1 cellular context compared by ENCODE assay signal in the genomic region with DNA sequence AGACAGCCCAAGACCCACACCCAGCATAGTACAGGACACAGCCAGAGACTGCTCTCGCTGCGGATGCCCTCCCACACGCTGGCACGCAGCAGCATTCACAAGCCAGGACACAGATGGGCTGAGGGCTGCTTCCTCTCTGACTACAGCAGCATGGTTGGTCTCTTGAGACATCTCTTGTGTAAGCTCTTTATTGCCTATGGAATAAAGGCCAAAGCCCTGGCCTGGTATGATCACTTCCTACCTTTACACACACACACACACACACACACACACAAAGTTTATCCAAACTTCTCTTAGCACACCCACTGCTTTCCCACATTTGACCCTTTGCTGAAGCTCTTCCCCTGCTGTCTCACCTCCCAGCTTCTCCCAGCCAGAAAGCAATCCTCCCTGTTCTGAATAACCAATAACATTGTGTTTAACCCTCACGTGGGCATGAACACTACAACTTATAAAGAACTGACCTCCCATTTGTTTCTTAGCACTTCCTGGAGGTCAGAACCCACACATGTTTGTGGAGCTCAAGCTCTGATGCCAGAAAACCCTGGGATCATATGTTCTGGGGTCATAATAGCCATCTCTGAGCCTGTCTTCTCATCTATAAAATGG.
TF ChIP-seq lines count a peak whose summit lies in the region.

No MANE protein-coding gene starts in this region.

TF ChIP-seq in H1, 55 proteins besides CTCF, POLR2A, EP300 and RAD21:
- no peak for TF ChIP-seq MAX (IDR thresholded peaks at IDR 0.05)
- TF ChIP-seq YY1 (IDR thresholded peaks at IDR 0.05; ENCODE audit: low read depth, low read length), result no peak
- no peak for TF ChIP-seq RNF2 (IDR thresholded peaks at IDR 0.05; ENCODE audit: borderline replicate concordance, low read depth, low read length, missing control alignments, poor library complexity, severe bottlenecking)
- TF ChIP-seq USF2 (IDR thresholded peaks at IDR 0.05; ENCODE audit: low read length), result 0 out of 2 replicates have a peak, but pooled peaks have one; percentile 7
- TF ChIP-seq CBX8 (IDR thresholded peaks at IDR 0.05; ENCODE audit: borderline replicate concordance, low read depth, low read length), result no peak
- TF ChIP-seq, protein P1, sequence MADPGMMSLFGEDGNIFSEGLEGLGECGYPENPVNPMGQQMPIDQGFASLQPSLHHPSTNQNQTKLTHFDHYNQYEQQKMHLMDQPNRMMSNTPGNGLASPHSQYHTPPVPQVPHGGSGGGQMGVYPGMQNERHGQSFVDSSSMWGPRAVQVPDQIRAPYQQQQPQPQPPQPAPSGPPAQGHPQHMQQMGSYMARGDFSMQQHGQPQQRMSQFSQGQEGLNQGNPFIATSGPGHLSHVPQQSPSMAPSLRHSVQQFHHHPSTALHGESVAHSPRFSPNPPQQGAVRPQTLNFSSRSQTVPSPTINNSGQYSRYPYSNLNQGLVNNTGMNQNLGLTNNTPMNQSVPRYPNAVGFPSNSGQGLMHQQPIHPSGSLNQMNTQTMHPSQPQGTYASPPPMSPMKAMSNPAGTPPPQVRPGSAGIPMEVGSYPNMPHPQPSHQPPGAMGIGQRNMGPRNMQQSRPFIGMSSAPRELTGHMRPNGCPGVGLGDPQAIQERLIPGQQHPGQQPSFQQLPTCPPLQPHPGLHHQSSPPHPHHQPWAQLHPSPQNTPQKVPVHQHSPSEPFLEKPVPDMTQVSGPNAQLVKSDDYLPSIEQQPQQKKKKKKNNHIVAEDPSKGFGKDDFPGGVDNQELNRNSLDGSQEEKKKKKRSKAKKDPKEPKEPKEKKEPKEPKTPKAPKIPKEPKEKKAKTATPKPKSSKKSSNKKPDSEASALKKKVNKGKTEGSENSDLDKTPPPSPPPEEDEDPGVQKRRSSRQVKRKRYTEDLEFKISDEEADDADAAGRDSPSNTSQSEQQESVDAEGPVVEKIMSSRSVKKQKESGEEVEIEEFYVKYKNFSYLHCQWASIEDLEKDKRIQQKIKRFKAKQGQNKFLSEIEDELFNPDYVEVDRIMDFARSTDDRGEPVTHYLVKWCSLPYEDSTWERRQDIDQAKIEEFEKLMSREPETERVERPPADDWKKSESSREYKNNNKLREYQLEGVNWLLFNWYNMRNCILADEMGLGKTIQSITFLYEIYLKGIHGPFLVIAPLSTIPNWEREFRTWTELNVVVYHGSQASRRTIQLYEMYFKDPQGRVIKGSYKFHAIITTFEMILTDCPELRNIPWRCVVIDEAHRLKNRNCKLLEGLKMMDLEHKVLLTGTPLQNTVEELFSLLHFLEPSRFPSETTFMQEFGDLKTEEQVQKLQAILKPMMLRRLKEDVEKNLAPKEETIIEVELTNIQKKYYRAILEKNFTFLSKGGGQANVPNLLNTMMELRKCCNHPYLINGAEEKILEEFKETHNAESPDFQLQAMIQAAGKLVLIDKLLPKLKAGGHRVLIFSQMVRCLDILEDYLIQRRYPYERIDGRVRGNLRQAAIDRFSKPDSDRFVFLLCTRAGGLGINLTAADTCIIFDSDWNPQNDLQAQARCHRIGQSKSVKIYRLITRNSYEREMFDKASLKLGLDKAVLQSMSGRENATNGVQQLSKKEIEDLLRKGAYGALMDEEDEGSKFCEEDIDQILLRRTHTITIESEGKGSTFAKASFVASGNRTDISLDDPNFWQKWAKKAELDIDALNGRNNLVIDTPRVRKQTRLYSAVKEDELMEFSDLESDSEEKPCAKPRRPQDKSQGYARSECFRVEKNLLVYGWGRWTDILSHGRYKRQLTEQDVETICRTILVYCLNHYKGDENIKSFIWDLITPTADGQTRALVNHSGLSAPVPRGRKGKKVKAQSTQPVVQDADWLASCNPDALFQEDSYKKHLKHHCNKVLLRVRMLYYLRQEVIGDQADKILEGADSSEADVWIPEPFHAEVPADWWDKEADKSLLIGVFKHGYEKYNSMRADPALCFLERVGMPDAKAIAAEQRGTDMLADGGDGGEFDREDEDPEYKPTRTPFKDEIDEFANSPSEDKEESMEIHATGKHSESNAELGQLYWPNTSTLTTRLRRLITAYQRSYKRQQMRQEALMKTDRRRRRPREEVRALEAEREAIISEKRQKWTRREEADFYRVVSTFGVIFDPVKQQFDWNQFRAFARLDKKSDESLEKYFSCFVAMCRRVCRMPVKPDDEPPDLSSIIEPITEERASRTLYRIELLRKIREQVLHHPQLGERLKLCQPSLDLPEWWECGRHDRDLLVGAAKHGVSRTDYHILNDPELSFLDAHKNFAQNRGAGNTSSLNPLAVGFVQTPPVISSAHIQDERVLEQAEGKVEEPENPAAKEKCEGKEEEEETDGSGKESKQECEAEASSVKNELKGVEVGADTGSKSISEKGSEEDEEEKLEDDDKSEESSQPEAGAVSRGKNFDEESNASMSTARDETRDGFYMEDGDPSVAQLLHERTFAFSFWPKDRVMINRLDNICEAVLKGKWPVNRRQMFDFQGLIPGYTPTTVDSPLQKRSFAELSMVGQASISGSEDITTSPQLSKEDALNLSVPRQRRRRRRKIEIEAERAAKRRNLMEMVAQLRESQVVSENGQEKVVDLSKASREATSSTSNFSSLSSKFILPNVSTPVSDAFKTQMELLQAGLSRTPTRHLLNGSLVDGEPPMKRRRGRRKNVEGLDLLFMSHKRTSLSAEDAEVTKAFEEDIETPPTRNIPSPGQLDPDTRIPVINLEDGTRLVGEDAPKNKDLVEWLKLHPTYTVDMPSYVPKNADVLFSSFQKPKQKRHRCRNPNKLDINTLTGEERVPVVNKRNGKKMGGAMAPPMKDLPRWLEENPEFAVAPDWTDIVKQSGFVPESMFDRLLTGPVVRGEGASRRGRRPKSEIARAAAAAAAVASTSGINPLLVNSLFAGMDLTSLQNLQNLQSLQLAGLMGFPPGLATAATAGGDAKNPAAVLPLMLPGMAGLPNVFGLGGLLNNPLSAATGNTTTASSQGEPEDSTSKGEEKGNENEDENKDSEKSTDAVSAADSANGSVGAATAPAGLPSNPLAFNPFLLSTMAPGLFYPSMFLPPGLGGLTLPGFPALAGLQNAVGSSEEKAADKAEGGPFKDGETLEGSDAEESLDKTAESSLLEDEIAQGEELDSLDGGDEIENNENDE (IDR thresholded peaks at IDR 0.05; ENCODE audit: insufficient replicate concordance, low read length), result no peak
- TF ChIP-seq KDM4A (IDR thresholded peaks at IDR 0.05; ENCODE audit: low read depth, low read length, severe bottlenecking), result no peak
- TF ChIP-seq MAFK (IDR thresholded peaks at IDR 0.05; ENCODE audit: low read depth, low read length), result no peak
